Comparison of ENCODE assay signal across 1 cellular context in the genomic region with DNA sequence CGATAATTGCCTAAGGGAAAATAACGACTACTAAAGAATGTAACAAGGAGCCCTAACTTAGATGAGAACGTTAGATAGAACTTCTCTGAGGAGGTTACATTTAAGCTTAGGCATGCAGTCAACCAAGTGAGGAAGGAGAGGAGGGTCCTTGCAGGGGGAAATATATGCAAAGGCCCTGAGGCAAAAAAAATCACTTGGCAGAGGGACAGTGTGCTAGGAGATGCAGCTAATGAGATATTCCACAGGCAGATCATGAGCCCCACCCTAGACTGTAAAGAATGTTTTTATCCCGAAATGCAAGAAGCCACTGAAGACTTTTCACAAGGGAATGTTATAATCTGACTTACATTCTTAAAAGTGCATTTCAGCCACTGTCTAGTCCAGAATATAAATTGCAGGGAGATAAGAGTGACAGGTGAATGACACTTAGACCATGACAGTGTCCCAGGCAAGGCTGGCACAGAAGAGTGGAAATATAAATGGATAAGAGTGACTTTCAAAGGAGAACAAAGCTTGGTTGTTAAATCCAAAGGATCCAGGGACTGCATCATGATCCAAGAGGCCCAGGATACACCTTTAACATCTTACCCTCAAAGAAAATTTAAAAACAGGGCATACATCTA.
TF ChIP-seq lines count a peak whose summit lies in the region.

No MANE protein-coding gene starts in this region.

TF ChIP-seq in K562, 482 proteins besides CTCF, POLR2A, EP300 and RAD21:
- TF ChIP-seq, protein P1, sequence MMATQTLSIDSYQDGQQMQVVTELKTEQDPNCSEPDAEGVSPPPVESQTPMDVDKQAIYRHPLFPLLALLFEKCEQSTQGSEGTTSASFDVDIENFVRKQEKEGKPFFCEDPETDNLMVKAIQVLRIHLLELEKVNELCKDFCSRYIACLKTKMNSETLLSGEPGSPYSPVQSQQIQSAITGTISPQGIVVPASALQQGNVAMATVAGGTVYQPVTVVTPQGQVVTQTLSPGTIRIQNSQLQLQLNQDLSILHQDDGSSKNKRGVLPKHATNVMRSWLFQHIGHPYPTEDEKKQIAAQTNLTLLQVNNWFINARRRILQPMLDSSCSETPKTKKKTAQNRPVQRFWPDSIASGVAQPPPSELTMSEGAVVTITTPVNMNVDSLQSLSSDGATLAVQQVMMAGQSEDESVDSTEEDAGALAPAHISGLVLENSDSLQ (IDR thresholded peaks at IDR 0.05): peak; percentile 73
- TF ChIP-seq MEIS2 (IDR thresholded peaks at IDR 0.05; ENCODE audit: partially characterized antibody) (peak; percentile 84), TFAM (CRISPR knock-in tag; conservative IDR thresholded peaks at IDR 0.05) (no peak), SLC30A9 (CRISPR knock-in tag; IDR thresholded peaks at IDR 0.05) (no peak)
- TF ChIP-seq, protein P2, sequence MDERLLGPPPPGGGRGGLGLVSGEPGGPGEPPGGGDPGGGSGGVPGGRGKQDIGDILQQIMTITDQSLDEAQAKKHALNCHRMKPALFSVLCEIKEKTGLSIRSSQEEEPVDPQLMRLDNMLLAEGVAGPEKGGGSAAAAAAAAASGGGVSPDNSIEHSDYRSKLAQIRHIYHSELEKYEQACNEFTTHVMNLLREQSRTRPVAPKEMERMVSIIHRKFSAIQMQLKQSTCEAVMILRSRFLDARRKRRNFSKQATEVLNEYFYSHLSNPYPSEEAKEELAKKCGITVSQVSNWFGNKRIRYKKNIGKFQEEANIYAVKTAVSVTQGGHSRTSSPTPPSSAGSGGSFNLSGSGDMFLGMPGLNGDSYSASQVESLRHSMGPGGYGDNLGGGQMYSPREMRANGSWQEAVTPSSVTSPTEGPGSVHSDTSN (CRISPR knock-in tag; IDR thresholded peaks at IDR 0.05; ENCODE audit: low read depth): 0 out of 2 replicates have a peak, but pooled peaks have one; percentile 8
- TF ChIP-seq, protein P2 (tag; conservative IDR thresholded peaks at IDR 0.05; ENCODE audit: low read depth): peak; percentile 80
